ENCODE assay signal across 23 cellular contexts in the genomic region with DNA sequence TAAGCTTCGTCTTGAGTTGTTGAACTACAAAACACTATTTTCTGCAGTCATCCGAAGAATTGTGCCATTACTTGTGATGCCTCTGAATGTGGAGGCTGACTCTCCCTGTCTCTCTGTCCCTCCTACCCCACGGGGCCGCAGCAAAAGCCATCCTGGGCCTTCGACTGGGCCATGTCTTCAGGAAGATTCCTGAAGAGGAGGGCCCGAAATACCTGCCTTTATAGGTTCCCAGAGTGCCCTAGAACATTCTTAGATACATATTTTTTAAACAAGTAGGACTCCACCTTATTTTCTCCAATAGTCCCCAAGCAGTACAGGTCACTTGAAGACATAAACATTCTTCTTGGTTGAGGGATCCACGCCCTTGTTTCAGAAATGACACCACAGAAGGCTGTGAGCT. TPM values are rescaled to one million over a fixed set of nuclear protein-coding genes. Genes with fewer than 3 reads are reported as not detected.
"Had no signal": no experiment of that assay in that cellular context is flagged by ENCODE, and none has a peak within 500 bp of the region (broad histone marks: within the 10 kb centered on the region; RNA-seq: fewer than 3 reads in every experiment).

No MANE protein-coding gene starts in this region.

- DNase-seq: Karpas-422, KG1, MG63, NCI-H1092, NCI-H1105 treated with DMSO at 0.1 percent for 48 hours, NCI-H1417 treated with DMSO at 0.1 percent for 48 hours, NCI-H146, NCI-H1694 treated with DMSO at 0.1 percent for 48 hours, NCI-H2029, NCI-H2081 treated with DMSO at 0.1 percent for 48 hours, NCI-H2171, NCI-H226, NCI-H446, NCI-H510A, NCI-H524 treated with DMSO at 0.1 percent for 48 hours, NCI-H69, NCI-H774, SHP77 had no signal

- H3K9me3 ChIP-seq: MG63 had no signal

- ATAC-seq: Panc1, SK-N-SH treated with all-trans-retinoic acid at 6 μM for 48 hours had no signal

- H3K4me3 ChIP-seq: MG63 had no signal

- H3K27ac ChIP-seq: RWPE1 had no signal

- H3K27me3 ChIP-seq: MG63 had no signal

RNA-seq across cellular contexts. Expression of a gene that starts 8.1 kb away (rescaled TPM):
- total RNA-seq: HT-29 had no signal

RNA-seq across cellular contexts. Expression of a gene that starts 24.7 kb away (rescaled TPM):
- total RNA-seq: HT-29, SK-MEL-5 had no signal

RNA-seq across cellular contexts. Expression of a gene that starts 40.1 kb away (rescaled TPM):
- total RNA-seq: HT-29, SK-MEL-5 had no signal
